ENCODE assay signal across 1 cellular context in genomic region chr4:106369456-106370060, GRCh38.
TF ChIP-seq lines count a peak whose summit lies in the region.

No MANE protein-coding gene starts in this region.

TF ChIP-seq in K562, 482 proteins besides CTCF, POLR2A, EP300 and RAD21 (continued from another document):
- no peak for TF ChIP-seq NCOR1 (IDR thresholded peaks at IDR 0.05)
- TF ChIP-seq HEY1 (CRISPR knock-in tag; IDR thresholded peaks at IDR 0.05; ENCODE audit: borderline replicate concordance), result no peak
- TF ChIP-seq TEAD4 (IDR thresholded peaks at IDR 0.05; ENCODE audit: low read length), result 0 out of 2 replicates have a peak, but pooled peaks have one; percentile 22
- no peak for TF ChIP-seq TEAD4 (CRISPR knock-in tag; IDR thresholded peaks at IDR 0.05; ENCODE audit: borderline replicate concordance)
- TF ChIP-seq, protein P1, sequence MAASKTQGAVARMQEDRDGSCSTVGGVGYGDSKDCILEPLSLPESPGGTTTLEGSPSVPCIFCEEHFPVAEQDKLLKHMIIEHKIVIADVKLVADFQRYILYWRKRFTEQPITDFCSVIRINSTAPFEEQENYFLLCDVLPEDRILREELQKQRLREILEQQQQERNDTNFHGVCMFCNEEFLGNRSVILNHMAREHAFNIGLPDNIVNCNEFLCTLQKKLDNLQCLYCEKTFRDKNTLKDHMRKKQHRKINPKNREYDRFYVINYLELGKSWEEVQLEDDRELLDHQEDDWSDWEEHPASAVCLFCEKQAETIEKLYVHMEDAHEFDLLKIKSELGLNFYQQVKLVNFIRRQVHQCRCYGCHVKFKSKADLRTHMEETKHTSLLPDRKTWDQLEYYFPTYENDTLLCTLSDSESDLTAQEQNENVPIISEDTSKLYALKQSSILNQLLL (CRISPR knock-in tag; IDR thresholded peaks at IDR 0.05; ENCODE audit: borderline replicate concordance), result no peak
- TF ChIP-seq RCOR1 (IDR thresholded peaks at IDR 0.05; ENCODE audit: borderline replicate concordance in 1 of 2, low read depth in 2 of 2, low read length in 2 of 2), result peak in 1 of 2 experiments; percentile 43; a peak in 1 of 4 replicates
- no peak for TF ChIP-seq CCNT2 (IDR thresholded peaks at IDR 0.05; ENCODE audit: borderline replicate concordance, extremely low read depth, insufficient read length, low read depth, low read length)
- TF ChIP-seq ZNF766 (CRISPR knock-in tag; conservative IDR thresholded peaks at IDR 0.05), result no peak
- TF ChIP-seq HDAC1 (IDR thresholded peaks at IDR 0.05), result 0 out of 4 replicates have a peak, but pooled peaks of 1 of the 2 experiments have one; percentile 18
- TF ChIP-seq, protein P2, sequence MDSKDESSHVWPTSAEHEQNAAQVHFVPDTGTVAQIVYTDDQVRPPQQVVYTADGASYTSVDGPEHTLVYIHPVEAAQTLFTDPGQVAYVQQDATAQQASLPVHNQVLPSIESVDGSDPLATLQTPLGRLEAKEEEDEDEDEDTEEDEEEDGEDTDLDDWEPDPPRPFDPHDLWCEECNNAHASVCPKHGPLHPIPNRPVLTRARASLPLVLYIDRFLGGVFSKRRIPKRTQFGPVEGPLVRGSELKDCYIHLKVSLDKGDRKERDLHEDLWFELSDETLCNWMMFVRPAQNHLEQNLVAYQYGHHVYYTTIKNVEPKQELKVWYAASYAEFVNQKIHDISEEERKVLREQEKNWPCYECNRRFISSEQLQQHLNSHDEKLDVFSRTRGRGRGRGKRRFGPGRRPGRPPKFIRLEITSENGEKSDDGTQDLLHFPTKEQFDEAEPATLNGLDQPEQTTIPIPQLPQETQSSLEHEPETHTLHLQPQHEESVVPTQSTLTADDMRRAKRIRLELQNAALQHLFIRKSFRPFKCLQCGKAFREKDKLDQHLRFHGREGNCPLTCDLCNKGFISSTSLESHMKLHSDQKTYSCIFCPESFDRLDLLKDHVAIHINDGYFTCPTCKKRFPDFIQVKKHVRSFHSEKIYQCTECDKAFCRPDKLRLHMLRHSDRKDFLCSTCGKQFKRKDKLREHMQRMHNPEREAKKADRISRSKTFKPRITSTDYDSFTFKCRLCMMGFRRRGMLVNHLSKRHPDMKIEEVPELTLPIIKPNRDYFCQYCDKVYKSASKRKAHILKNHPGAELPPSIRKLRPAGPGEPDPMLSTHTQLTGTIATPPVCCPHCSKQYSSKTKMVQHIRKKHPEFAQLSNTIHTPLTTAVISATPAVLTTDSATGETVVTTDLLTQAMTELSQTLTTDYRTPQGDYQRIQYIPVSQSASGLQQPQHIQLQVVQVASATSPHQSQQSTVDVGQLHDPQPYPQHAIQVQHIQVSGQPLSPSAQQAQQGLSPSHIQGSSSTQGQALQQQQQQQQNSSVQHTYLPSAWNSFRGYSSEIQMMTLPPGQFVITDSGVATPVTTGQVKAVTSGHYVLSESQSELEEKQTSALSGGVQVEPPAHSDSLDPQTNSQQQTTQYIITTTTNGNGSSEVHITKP (IDR thresholded peaks at IDR 0.05; ENCODE audit: partially characterized antibody), result peak; percentile 8
- TF ChIP-seq TRIM24 (IDR thresholded peaks at IDR 0.05), result 0 out of 4 replicates have a peak, but pooled peaks of 1 of the 2 experiments have one; percentile 10
- TF ChIP-seq NCOA1 (IDR thresholded peaks at IDR 0.05; ENCODE audit: low read depth), result no peak
- no peak for TF ChIP-seq NEUROD1 (IDR thresholded peaks at IDR 0.05; ENCODE audit: borderline replicate concordance, low read depth, low read length, partially characterized antibody)
- peak; percentile 29; the same call in 1 of the 2 replicates for TF ChIP-seq ARID2 (IDR thresholded peaks at IDR 0.05)
- TF ChIP-seq ZNF12 (CRISPR knock-in tag; IDR thresholded peaks at IDR 0.05), result no peak
- peak; percentile 58 for TF ChIP-seq SMC3 (conservative IDR thresholded peaks at IDR 0.05; ENCODE audit: insufficient read depth, low read depth, low read length)
- TF ChIP-seq GATA2 (CRISPR knock-in tag; IDR thresholded peaks at IDR 0.05), result peak; percentile 77
